1 cellular context compared by ENCODE assay signal in the genomic region with DNA sequence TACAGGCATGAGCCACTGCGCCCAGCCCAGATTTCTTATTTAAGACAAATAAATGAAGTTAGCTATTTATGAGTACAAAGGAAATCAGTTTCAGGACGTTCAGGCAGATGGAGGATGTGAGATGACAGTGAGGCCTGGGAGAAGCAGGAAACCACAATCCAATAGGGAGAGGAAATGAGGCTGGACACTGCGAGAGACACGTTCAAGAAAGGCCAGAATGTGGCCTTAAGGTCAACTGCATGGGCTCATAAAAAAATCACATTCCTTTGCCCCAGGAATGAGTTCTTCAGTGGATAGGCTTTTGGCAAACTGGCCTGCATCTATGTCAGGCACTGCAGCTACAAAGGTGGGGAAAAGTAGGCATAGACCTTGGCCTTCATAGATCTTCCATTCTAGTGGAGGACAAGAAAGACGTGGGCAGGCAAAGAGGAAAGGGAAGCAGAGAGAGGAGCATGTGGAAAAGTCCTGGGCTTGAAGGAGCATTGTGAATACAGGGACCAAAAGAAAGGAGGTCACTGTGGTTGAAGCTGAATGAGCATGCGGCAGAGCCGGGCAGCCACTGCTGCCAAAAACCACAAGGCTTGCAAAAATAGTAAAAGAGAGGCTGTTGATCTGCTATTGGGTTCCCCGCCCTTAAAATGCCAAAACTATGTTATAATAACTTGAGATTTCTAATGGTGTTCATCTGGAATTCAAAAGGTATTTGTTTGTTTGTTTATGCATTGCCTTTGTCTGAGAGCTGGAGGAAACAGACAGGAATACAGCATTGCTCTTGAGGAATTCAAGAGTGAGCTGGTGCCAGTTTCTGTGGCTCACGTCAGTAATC.
TF ChIP-seq lines count a peak whose summit lies in the region.

No MANE protein-coding gene starts in this region.

TF ChIP-seq in HepG2, 621 proteins besides CTCF, POLR2A, EP300 and RAD21 (continued from another document):
- TF ChIP-seq, protein P1, sequence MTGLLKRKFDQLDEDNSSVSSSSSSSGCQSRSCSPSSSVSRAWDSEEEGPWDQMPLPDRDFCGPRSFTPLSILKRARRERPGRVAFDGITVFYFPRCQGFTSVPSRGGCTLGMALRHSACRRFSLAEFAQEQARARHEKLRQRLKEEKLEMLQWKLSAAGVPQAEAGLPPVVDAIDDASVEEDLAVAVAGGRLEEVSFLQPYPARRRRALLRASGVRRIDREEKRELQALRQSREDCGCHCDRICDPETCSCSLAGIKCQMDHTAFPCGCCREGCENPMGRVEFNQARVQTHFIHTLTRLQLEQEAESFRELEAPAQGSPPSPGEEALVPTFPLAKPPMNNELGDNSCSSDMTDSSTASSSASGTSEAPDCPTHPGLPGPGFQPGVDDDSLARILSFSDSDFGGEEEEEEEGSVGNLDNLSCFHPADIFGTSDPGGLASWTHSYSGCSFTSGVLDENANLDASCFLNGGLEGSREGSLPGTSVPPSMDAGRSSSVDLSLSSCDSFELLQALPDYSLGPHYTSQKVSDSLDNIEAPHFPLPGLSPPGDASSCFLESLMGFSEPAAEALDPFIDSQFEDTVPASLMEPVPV (CRISPR knock-in tag; IDR thresholded peaks at IDR 0.05), result no peak
- TF ChIP-seq FOSL2 (CRISPR knock-in tag; IDR thresholded peaks at IDR 0.05) (no peak), TOPORS (CRISPR knock-in tag; IDR thresholded peaks at IDR 0.05) (no peak), CHD2 (IDR thresholded peaks at IDR 0.05; ENCODE audit: low read depth, low read length) (no peak), ZNF17 (CRISPR knock-in tag; IDR thresholded peaks at IDR 0.05) (no peak), ZNF746 (CRISPR knock-in tag; IDR thresholded peaks at IDR 0.05) (no peak), ZNF180 (CRISPR knock-in tag; IDR thresholded peaks at IDR 0.05; ENCODE audit: borderline replicate concordance, low read depth) (no peak), ZNF766 (CRISPR knock-in tag; IDR thresholded peaks at IDR 0.05; ENCODE audit: borderline replicate concordance) (no peak), KLF9 (CRISPR knock-in tag; IDR thresholded peaks at IDR 0.05; ENCODE audit: low read depth) (no peak)
